13 cellular contexts compared by ENCODE assay signal in genomic region chr18:58754544-58755068, GRCh38.
DNase-seq lines count a peak whose midpoint lies in the region; ATAC-seq and TF ChIP-seq lines count a peak whose summit lies in the region.
"Had no signal": no experiment of that assay in that cellular context is flagged by ENCODE, and none has a peak within 500 bp of the region (broad histone marks: within the 10 kb centered on the region; RNA-seq: fewer than 3 reads in every experiment).

No MANE protein-coding gene starts in this region.

- no peak overlapping the region for H3K27ac ChIP-seq in CD4-positive, CD25-positive, alpha-beta regulatory T cell (ENCODE audit: insufficient read depth, low read length, poor library complexity, severe bottlenecking)
- peak overlapping the region; percentile 78 for H3K27ac ChIP-seq in endodermal cell (ENCODE audit: low read depth, low read length)
- H3K27ac ChIP-seq in SJCRH30: no peak overlapping the region
- H3K27ac ChIP-seq: dorsolateral prefrontal cortex, GM23248, ovary, SK-N-MC had no signal

- peaks cover 0 to 7% (median 0%) of the 10 kb centered on the region in 7 donors for H3K9me3 Mint-ChIP-seq in CD4-positive, CD25-positive, alpha-beta regulatory T cell
- H3K9me3 Mint-ChIP-seq in endodermal cell: peaks cover under 1% of the 10 kb centered on the region
- no peaks in the 10 kb centered on the region for H3K9me3 Mint-ChIP-seq in neural crest cell

- WGBS in endodermal cell (ENCODE audit: insufficient coverage in 1 of 2, insufficient read length in 1 of 2), 2 experiments: 66 to 84% methylated on average over 6 to 10 of the region's 10 CpGs

- peaks cover 14% of the 10 kb centered on the region for H3K36me3 Mint-ChIP-seq in CD4-positive, CD25-positive, alpha-beta regulatory T cell
- H3K36me3 Mint-ChIP-seq in endodermal cell (ENCODE audit: low read depth) (peaks cover 11% of the 10 kb centered on the region), neural crest cell (ENCODE audit: low read depth) (peaks cover 11% of the 10 kb centered on the region)

- no peak for DNase-seq in CD4-positive, CD25-positive, alpha-beta regulatory T cell
- DNase-seq in M059J (ENCODE audit: low read depth): peak; percentile 22
- DNase-seq in endodermal cell: no peak
- no peak for DNase-seq in neural crest cell (ENCODE audit: low read depth, low spot score)
- DNase-seq in NCI-H2227 treated with DMSO at 0.1 percent for 48 hours (lab: John Stamatoyannopoulos, UW): no peak
- DNase-seq in NCI-H1694 treated with DMSO at 0.1 percent for 48 hours (lab: John Stamatoyannopoulos, UW): no peak
- no peak for DNase-seq in SJCRH30
- DNase-seq in dedifferentiated amniotic fluid mesenchymal stem cell (ENCODE audit: extremely low spot score): no peak
- DNase-seq: NCI-H2029, ovary had no signal

- H3K9me3 ChIP-seq in CD4-positive, CD25-positive, alpha-beta regulatory T cell (ENCODE audit: control insufficient read depth in 2 of 2, low read length in 2 of 2): peaks cover under 1% of the 10 kb centered on the region in 2 experiments
- H3K9me3 ChIP-seq in endodermal cell (ENCODE audit: control insufficient read depth, low read length): peaks cover 4% of the 10 kb centered on the region
- no peaks in the 10 kb centered on the region for H3K9me3 ChIP-seq in SJCRH30 (replicated peaks)
- H3K9me3 ChIP-seq: ovary had no signal

- TF ChIP-seq CTCF in endodermal cell (conservative IDR thresholded peaks at IDR 0.05) (no peak), neural crest cell (conservative IDR thresholded peaks at IDR 0.05) (no peak)

- peaks cover 11% of the 10 kb centered on the region for H3K36me3 ChIP-seq in CD4-positive, CD25-positive, alpha-beta regulatory T cell (ENCODE audit: control insufficient read depth, insufficient read depth, low read length)
- H3K36me3 ChIP-seq in endodermal cell (ENCODE audit: control insufficient read depth, insufficient read depth, low read length): peaks cover 13% of the 10 kb centered on the region
- H3K36me3 ChIP-seq in SJCRH30: peaks cover 7% of the 10 kb centered on the region; the same call in 1 of the 2 replicates
- H3K36me3 ChIP-seq: ovary had no signal

- no peak overlapping the region for H3K4me3 Mint-ChIP-seq in CD4-positive, CD25-positive, alpha-beta regulatory T cell
- H3K4me3 Mint-ChIP-seq in endodermal cell: no peak overlapping the region
- no peak overlapping the region for H3K4me3 Mint-ChIP-seq in neural crest cell

- H3K27ac Mint-ChIP-seq in CD4-positive, CD25-positive, alpha-beta regulatory T cell: peak overlapping the region; percentile 54 to 77 (median 60)
- no peak overlapping the region for H3K27ac Mint-ChIP-seq in endodermal cell
- peak overlapping the region; percentile 32 for H3K27ac Mint-ChIP-seq in neural crest cell (ENCODE audit: unreplicated experiment)

- no peak for ATAC-seq in CD4-positive, CD25-positive, alpha-beta regulatory T cell (ENCODE audit: low read depth in 2 of 2)

- H3K9ac ChIP-seq in endodermal cell (ENCODE audit: extremely low read depth, low read length, poor library complexity, severe bottlenecking): no peak overlapping the region
- H3K9ac ChIP-seq: GM23248 had no signal

- no peaks in the 10 kb centered on the region for H3K27me3 ChIP-seq in CD4-positive, CD25-positive, alpha-beta regulatory T cell (ENCODE audit: control insufficient read depth, insufficient read depth, low read length)
- H3K27me3 ChIP-seq in endodermal cell (ENCODE audit: control insufficient read depth, insufficient read depth, low read length, poor library complexity, severe bottlenecking): peaks cover 4% of the 10 kb centered on the region
- H3K27me3 ChIP-seq in SJCRH30: no peaks in the 10 kb centered on the region
- H3K27me3 ChIP-seq: ovary had no signal

- peaks cover 8% of the 10 kb centered on the region for H3K4me1 ChIP-seq in CD4-positive, CD25-positive, alpha-beta regulatory T cell (ENCODE audit: control insufficient read depth, insufficient read depth, low read length, poor library complexity, severe bottlenecking)
- H3K4me1 ChIP-seq in endodermal cell (ENCODE audit: control insufficient read depth, insufficient read depth, low read length) (peaks cover 6% of the 10 kb centered on the region), SJCRH30 (no peaks in the 10 kb centered on the region)

- H3K4me3 ChIP-seq in CD4-positive, CD25-positive, alpha-beta regulatory T cell (ENCODE audit: low read depth, low read length): no peak overlapping the region
- H3K4me3 ChIP-seq in endodermal cell (ENCODE audit: low read length): no peak overlapping the region
- no peak overlapping the region for H3K4me3 ChIP-seq in SJCRH30
- H3K4me3 ChIP-seq: dorsolateral prefrontal cortex, GM23248, ovary, SK-N-MC had no signal

- peaks cover 8% of the 10 kb centered on the region for H3K27me3 Mint-ChIP-seq in CD4-positive, CD25-positive, alpha-beta regulatory T cell
- peaks cover 7% of the 10 kb centered on the region for H3K27me3 Mint-ChIP-seq in endodermal cell (ENCODE audit: insufficient read depth)
- no peaks in the 10 kb centered on the region for H3K27me3 Mint-ChIP-seq in neural crest cell (ENCODE audit: low read depth)

- H3K4me1 Mint-ChIP-seq in CD4-positive, CD25-positive, alpha-beta regulatory T cell: peaks cover 0 to 35% (median 21%) of the 10 kb centered on the region in 4 donors
- H3K4me1 Mint-ChIP-seq in endodermal cell: no peaks in the 10 kb centered on the region
- peaks cover 10% of the 10 kb centered on the region for H3K4me1 Mint-ChIP-seq in neural crest cell
